ENCODE assay signal across 8 cellular contexts in the genomic region with DNA sequence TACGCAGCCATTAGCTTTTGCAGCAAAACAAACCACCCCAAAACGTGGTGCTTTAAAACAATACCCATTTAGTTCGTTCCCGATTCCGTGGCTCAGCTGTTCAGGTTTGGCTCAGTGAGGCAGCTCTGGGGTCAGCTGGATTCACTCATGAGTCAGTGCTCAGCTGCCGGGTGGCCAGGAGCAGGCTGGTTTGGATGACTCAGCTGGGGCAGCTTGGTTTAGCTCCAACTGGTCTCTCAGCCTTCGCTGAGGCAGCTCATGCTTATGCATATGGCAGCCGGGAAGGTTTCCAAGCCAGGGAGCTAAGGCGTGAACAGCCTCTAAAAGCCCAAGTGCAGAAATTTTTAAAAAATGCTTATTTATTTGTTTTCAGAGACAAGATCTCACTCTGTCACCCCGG. TPM values are rescaled to one million over a fixed set of nuclear protein-coding genes. Genes with fewer than 3 reads are reported as not detected.
A peak's percentile ranks its signal among the peaks of the same experiment; 100 is the strongest.
DNase-seq lines count a peak whose midpoint lies in the region; ATAC-seq and TF ChIP-seq lines count a peak whose summit lies in the region.
"Had no signal": no experiment of that assay in that cellular context is flagged by ENCODE, and none has a peak within 500 bp of the region (broad histone marks: within the 10 kb centered on the region; RNA-seq: fewer than 3 reads in every experiment).

No MANE protein-coding gene starts in this region.

- H3K23ac ChIP-seq in mesenchymal stem cell (ENCODE audit: low read length in 2 of 2), result no peak overlapping the region

- WGBS in mesenchymal stem cell, result 34% methylated on average over 8 of the region's 10 CpGs

- H3K4me3 ChIP-seq in MG63 (no peak overlapping the region), epithelial cell of esophagus (ENCODE audit: low read length) (no peak overlapping the region), mesenchymal stem cell (ENCODE audit: insufficient read depth in 1 of 2, low read depth in 1 of 2, low read length in 2 of 2) (peak overlapping the region in 1 of 2 experiments; percentile 73)

- H3K9ac ChIP-seq in mesenchymal stem cell (ENCODE audit: low read length), result peak overlapping the region; percentile 88

- TF ChIP-seq CTCF in epithelial cell of esophagus (IDR thresholded peaks at IDR 0.05; ENCODE audit: insufficient read depth, low read depth, low read length, missing control alignments), result no peak

- no peak overlapping the region for H2BK15ac ChIP-seq in mesenchymal stem cell (ENCODE audit: low read depth, poor library complexity, severe bottlenecking)

- no peak overlapping the region for H2BK5ac ChIP-seq in mesenchymal stem cell (ENCODE audit: low read depth, low read length, poor library complexity, severe bottlenecking)

- H3K27me3 ChIP-seq in MG63, result no peaks in the 10 kb centered on the region
- no peaks in the 10 kb centered on the region for H3K27me3 ChIP-seq in mesenchymal stem cell (ENCODE audit: control insufficient read depth in 1 of 2, insufficient read depth in 1 of 2, low read length in 2 of 2)

- no peak overlapping the region for H2BK12ac ChIP-seq in mesenchymal stem cell (ENCODE audit: low read length in 2 of 2)

- peaks cover 11% of the 10 kb centered on the region for H3K4me1 ChIP-seq in mesenchymal stem cell (ENCODE audit: control insufficient read depth, insufficient read depth, low read depth, low read length)

- peak overlapping the region; percentile 0 for H3K4me2 ChIP-seq in mesenchymal stem cell (ENCODE audit: low read length, poor library complexity, severe bottlenecking)

- no peak for ATAC-seq in HG02678 (IDR thresholded peaks at IDR 0.05; ENCODE audit: unreplicated experiment)
- no peak for ATAC-seq in GM19328 (IDR thresholded peaks at IDR 0.05; ENCODE audit: unreplicated experiment)
- ATAC-seq: activated CD4-positive, CD25-positive, alpha-beta regulatory T cell treated with anti-CD3 and anti-CD28 coated beads, Interleukin-2, amount 50 U/mL, for 24 hours had no signal

- peak overlapping the region; percentile 66 for H3K27ac ChIP-seq in mesenchymal stem cell (ENCODE audit: low read length, poor library complexity, severe bottlenecking)

- peak overlapping the region in 1 of 2 experiments; percentile 28 for H3K18ac ChIP-seq in mesenchymal stem cell (ENCODE audit: low read depth in 1 of 2, low read length in 2 of 2)

- H2AFZ ChIP-seq in mesenchymal stem cell (ENCODE audit: low read depth, low read length), result no peak overlapping the region

- no peak overlapping the region for H4K8ac ChIP-seq in mesenchymal stem cell (ENCODE audit: low read length)

- no peaks in the 10 kb centered on the region for H3K79me1 ChIP-seq in mesenchymal stem cell (replicated peaks; ENCODE audit: low read length, poor library complexity, severe bottlenecking)

- H4K91ac ChIP-seq in mesenchymal stem cell (ENCODE audit: low read length), result no peak overlapping the region

- peak overlapping the region; percentile 55 for H2AK5ac ChIP-seq in mesenchymal stem cell (ENCODE audit: low read length, severe bottlenecking)

- no peak overlapping the region for H3K14ac ChIP-seq in mesenchymal stem cell (ENCODE audit: low read length in 2 of 2)

- H2BK120ac ChIP-seq in mesenchymal stem cell (ENCODE audit: low read depth, low read length), result no peak overlapping the region

- H3K9me3 ChIP-seq in MG63 (peaks cover 5% of the 10 kb centered on the region; the same call in 1 of the 2 replicates), mesenchymal stem cell (ENCODE audit: control insufficient read depth, low read length) (no peaks in the 10 kb centered on the region)

- H3K4ac ChIP-seq in mesenchymal stem cell (ENCODE audit: low read depth in 1 of 2, low read length in 2 of 2), result no peak overlapping the region

- DNase-seq in MG63 (peak; percentile 100), epithelial cell of esophagus (ENCODE audit: low read depth) (peak; percentile 98), mesenchymal stem cell (peak; percentile 95), GF-D8 (lab: John Stamatoyannopoulos, UW) (no peak), activated T-cell treated with anti-CD3 and anti-CD28 coated beads for 4 hours (no peak)

- H3K36me3 ChIP-seq in MG63, result no peaks in the 10 kb centered on the region
- H3K36me3 ChIP-seq in mesenchymal stem cell (ENCODE audit: control insufficient read depth in 1 of 2, insufficient read depth in 2 of 2, low read depth in 1 of 2, low read length in 2 of 2), result no peaks in the 10 kb centered on the region

RNA-seq across cellular contexts. Expression of a gene that starts 13.3 kb away (rescaled TPM):
- total RNA-seq in MG63 (2014; rRNA removed; shearing (Covaris generic); ENCODE audit: low replicate concordance), result 582 and 695 TPM in 2 replicates
- 955 TPM for polyA plus RNA-seq in mesenchymal stem cell (2013, experiment 1 of 2)
- polyA plus RNA-seq in mesenchymal stem cell (2013, experiment 2 of 2), result 984 TPM

Comparison
In these comparisons a context has a peak if more than half of its experiments do, and no peak if none do; other contexts are left out.
1. DNase-seq: peak in MG63 (single experiment), epithelial cell of esophagus (single experiment) and mesenchymal stem cell (single experiment); none in GF-D8 (single experiment) and activated T-cell treated with anti-CD3 and anti-CD28 coated beads for 4 hours (single experiment).